8 cellular contexts compared by ENCODE assay signal in genomic region chr4:8440491-8441311, GRCh38. TPM values are rescaled to one million over a fixed set of nuclear protein-coding genes. Genes with fewer than 3 reads are reported as not detected.
DNase-seq lines count a peak whose midpoint lies in the region; ATAC-seq and TF ChIP-seq lines count a peak whose summit lies in the region.

TSS of gene ACOX3 (minus strand) at chr4:8440723. CDS start at chr4:8416521, 24,202 bp downstream.
A gene with protein sequence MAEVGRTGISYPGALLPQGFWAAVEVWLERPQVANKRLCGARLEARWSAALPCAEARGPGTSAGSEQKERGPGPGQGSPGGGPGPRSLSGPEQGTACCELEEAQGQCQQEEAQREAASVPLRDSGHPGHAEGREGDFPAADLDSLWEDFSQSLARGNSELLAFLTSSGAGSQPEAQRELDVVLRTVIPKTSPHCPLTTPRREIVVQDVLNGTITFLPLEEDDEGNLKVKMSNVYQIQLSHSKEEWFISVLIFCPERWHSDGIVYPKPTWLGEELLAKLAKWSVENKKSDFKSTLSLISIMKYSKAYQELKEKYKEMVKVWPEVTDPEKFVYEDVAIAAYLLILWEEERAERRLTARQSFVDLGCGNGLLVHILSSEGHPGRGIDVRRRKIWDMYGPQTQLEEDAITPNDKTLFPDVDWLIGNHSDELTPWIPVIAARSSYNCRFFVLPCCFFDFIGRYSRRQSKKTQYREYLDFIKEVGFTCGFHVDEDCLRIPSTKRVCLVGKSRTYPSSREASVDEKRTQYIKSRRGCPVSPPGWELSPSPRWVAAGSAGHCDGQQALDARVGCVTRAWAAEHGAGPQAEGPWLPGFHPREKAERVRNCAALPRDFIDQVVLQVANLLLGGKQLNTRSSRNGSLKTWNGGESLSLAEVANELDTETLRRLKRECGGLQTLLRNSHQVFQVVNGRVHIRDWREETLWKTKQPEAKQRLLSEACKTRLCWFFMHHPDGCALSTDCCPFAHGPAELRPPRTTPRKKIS (plus strand): TSS chr4:8440777. CDS start chr4:8440823, 46 bp downstream.

- POLR2A ChIA-PET in activated B cell treated with CpG ODN at 0.5 μM for 24 hours (lab: Charles Lee), result interaction anchor here (0.6 to 4.5 kb wide), 6 partner anchors 13 to 1677 kb away, joined by 3 to 44 read pairs (median 5); partner anchors contain the start of gene SH3TC1

- H3K4me2 ChIP-seq in smooth muscle cell, result peak within 1 kb of the TSS; percentile 100

- H3K79me2 ChIP-seq in smooth muscle cell (ENCODE audit: low read depth), result peaks cover 63% of the 10 kb centered on the region

- H3K4me1 Mint-ChIP-seq in activated B cell treated with CpG ODN at 0.5 μM for 24 hours, result peaks cover 60% of the 10 kb centered on the region

- peaks cover 19% of the 10 kb centered on the region for H3K36me3 Mint-ChIP-seq in activated B cell treated with CpG ODN at 0.5 μM for 24 hours (ENCODE audit: low read depth)

- no peaks in the 10 kb centered on the region for H3K9me3 Mint-ChIP-seq in activated B cell treated with CpG ODN at 0.5 μM for 24 hours

- no peaks in the 10 kb centered on the region for H3F3A ChIP-seq in smooth muscle cell (ENCODE audit: low read depth)

- peak within 1 kb of the TSS; percentile 90 for H3K27ac ChIP-seq in smooth muscle cell (ENCODE audit: low read depth)

- H3K9ac ChIP-seq in smooth muscle cell (ENCODE audit: low read depth), result peak within 1 kb of the TSS; percentile 90

- no peaks in the 10 kb centered on the region for H3K9me3 ChIP-seq in smooth muscle cell (replicated peaks; ENCODE audit: low read depth)

- TF ChIP-seq CTCF in activated B cell treated with CpG ODN at 0.5 μM for 24 hours (IDR thresholded peaks at IDR 0.05), result no peak
- TF ChIP-seq CTCF in cardiac fibroblast (IDR thresholded peaks at IDR 0.05; ENCODE audit: low read depth, low read length), result no peak
- no peak for TF ChIP-seq CTCF in smooth muscle cell (IDR thresholded peaks at IDR 0.05; ENCODE audit: borderline replicate concordance, insufficient read depth, poor library complexity, severe bottlenecking)

- H3K27me3 Mint-ChIP-seq in activated B cell treated with CpG ODN at 0.5 μM for 24 hours, result no peaks in the 10 kb centered on the region

- no peaks in the 10 kb centered on the region for H3K36me3 ChIP-seq in smooth muscle cell (ENCODE audit: low read depth)

- H3K4me3 ChIP-seq in cardiac fibroblast (replicated peaks in 1 of 2; ENCODE audit: low read depth in 2 of 2, low read length in 2 of 2), result peak within 1 kb of the TSS; percentile 73 to 99
- peak within 1 kb of the TSS; percentile 98 for H3K4me3 ChIP-seq in smooth muscle cell

- peaks cover 20% of the 10 kb centered on the region for H4K20me1 ChIP-seq in smooth muscle cell (ENCODE audit: low read depth)

- H3K27ac Mint-ChIP-seq in activated B cell treated with CpG ODN at 0.5 μM for 24 hours, result peak within 1 kb of the TSS; percentile 98

- no peaks in the 10 kb centered on the region for H3K27me3 ChIP-seq in smooth muscle cell (ENCODE audit: low read depth)

- WGBS in smooth muscle cell (ENCODE audit: low lambda C conversion rate), result 3% methylated on average over 53 of the region's 60 CpGs

- CTCF ChIA-PET in activated B cell treated with CpG ODN at 0.5 μM for 24 hours (lab: Charles Lee), result no interaction called here

- peak within 1 kb of the TSS; percentile 97 for H3K4me3 Mint-ChIP-seq in activated B cell treated with CpG ODN at 0.5 μM for 24 hours

- intact Hi-C loops in activated B cell treated with CpG ODN at 0.5 μM for 24 hours (cut with micrococcal nuclease), result loop anchor here (1.0 to 5.0 kb wide), 4 partner anchors 12 to 1658 kb away; partner anchors contain the start of genes ABLIM2 and KIAA0232

- peak; percentile 72 for ATAC-seq in GM18870 (IDR thresholded peaks at IDR 0.05; ENCODE audit: unreplicated experiment)
- ATAC-seq in HG03139 (IDR thresholded peaks at IDR 0.05; ENCODE audit: unreplicated experiment), result peak; percentile 83
- peak; percentile 85 for ATAC-seq in activated B cell treated with CpG ODN at 0.5 μM for 24 hours (ENCODE audit: low read depth)

- DNase-seq in AG08395 (ENCODE audit: low spot score), result peak; percentile 93
- DNase-seq in NCI-H226, result peak; percentile 78
- peak; percentile 100 for DNase-seq in activated B cell treated with CpG ODN at 0.5 μM for 24 hours
- peak; percentile 93 to 95 for DNase-seq in cardiac fibroblast (ENCODE audit: low read depth in 2 of 2)
- DNase-seq in iPS-NIHi7 (ENCODE audit: extremely low spot score), result peak; percentile 91
- DNase-seq in smooth muscle cell (lab: John Stamatoyannopoulos, UW; ENCODE audit: unreplicated experiment), result peak; percentile 78

- H2AFZ ChIP-seq in smooth muscle cell (ENCODE audit: low read depth), result peak within 1 kb of the TSS; percentile 84

- H3K4me1 ChIP-seq in smooth muscle cell (ENCODE audit: low read depth), result peaks cover 20% of the 10 kb centered on the region

RNA-seq across cellular contexts. Expression of gene ACOX3, which starts in this region (rescaled TPM):
- total RNA-seq in activated B cell treated with CpG ODN at 0.5 μM for 24 hours (17.1 and 20.6 TPM in 2 replicates), smooth muscle cell (25.0 and 25.9 TPM in 2 replicates)
- 23.9 and 27.9 TPM in 2 replicates for polyA plus RNA-seq in smooth muscle cell

RNA-seq across cellular contexts. Expression of the second gene that starts in this region (rescaled TPM):
- total RNA-seq in activated B cell treated with CpG ODN at 0.5 μM for 24 hours (29.3 and 33.8 TPM in 2 replicates), smooth muscle cell (16.6 and 18.7 TPM in 2 replicates)
- 5.0 and 8.4 TPM in 2 replicates for polyA plus RNA-seq in smooth muscle cell

Comparison
In these comparisons a context has a peak if more than half of its experiments do, and no peak if none do; other contexts are left out.
1. Peak in every context shown above with its lines: DNase-seq, ATAC-seq, H3K4me3 ChIP-seq and H3K27ac ChIP-seq.